ENCODE assay signal across 8 cellular contexts in the genomic region with DNA sequence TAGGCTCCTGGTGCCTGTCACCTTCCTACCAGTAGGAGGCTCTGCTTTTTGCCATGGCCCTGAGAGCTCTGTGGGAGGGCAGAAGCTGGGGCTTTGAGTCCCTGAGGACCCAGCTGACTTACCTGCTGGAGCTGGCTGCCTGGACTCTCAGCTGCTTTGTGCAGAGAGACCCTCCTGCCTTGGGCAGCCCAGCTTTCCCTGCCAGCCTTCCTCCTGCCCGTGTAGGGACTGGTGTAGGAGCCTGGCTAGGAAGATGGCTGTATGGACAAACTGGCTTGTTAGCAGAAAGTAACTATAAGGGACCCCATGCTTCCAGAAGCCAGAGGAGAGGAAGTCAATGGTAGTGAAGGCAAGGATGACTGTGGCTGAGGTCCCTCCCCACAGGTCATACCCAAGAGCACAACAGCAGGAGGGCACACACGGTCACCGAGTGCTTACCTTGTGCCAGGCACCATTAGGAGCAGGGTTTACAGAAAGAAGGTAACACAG. TPM values are rescaled to one million over a fixed set of nuclear protein-coding genes. Genes with fewer than 3 reads are reported as not detected.
A peak's percentile ranks its signal among the peaks of the same experiment; 100 is the strongest.
DNase-seq lines count a peak whose midpoint lies in the region; ATAC-seq and TF ChIP-seq lines count a peak whose summit lies in the region.

No MANE protein-coding gene starts in this region.

- H3K9me3 Mint-ChIP-seq in CD8-positive, alpha-beta T cell: no peaks in the 10 kb centered on the region
- no peaks in the 10 kb centered on the region for H3K9me3 Mint-ChIP-seq in activated T-cell treated with anti-CD3 and anti-CD28 coated beads, Interleukin-2, amount 50 U/mL, for 72 hours

- no peaks in the 10 kb centered on the region for H3K27me3 Mint-ChIP-seq in CD8-positive, alpha-beta T cell (ENCODE audit: low read depth)
- H3K27me3 Mint-ChIP-seq in activated T-cell treated with anti-CD3 and anti-CD28 coated beads, Interleukin-2, amount 50 U/mL, for 72 hours (ENCODE audit: low read depth): peaks cover 27% of the 10 kb centered on the region

- WGBS in right cardiac atrium: 77% methylated on average over 3 of the region's 3 CpGs

- no peak overlapping the region for H3K4me3 Mint-ChIP-seq in CD8-positive, alpha-beta T cell
- H3K4me3 Mint-ChIP-seq in activated T-cell treated with anti-CD3 and anti-CD28 coated beads, Interleukin-2, amount 50 U/mL, for 72 hours: no peak overlapping the region

- no peak overlapping the region for H3K27ac ChIP-seq in CD8-positive, alpha-beta T cell (ENCODE audit: low read depth, low read length)
- H3K27ac ChIP-seq in right cardiac atrium (ENCODE audit: low read length) (no peak overlapping the region), temporal lobe (ENCODE audit: low read depth, low read length) (peak overlapping the region; percentile 27)

- H3K4me3 ChIP-seq in CD8-positive, alpha-beta T cell (ENCODE audit: low read depth, low read length): no peak overlapping the region
- H3K4me3 ChIP-seq in right cardiac atrium (ENCODE audit: low read length): no peak overlapping the region

- peak overlapping the region; percentile 80 for H3K27ac Mint-ChIP-seq in CD8-positive, alpha-beta T cell
- no peak overlapping the region for H3K27ac Mint-ChIP-seq in activated T-cell treated with anti-CD3 and anti-CD28 coated beads, Interleukin-2, amount 50 U/mL, for 72 hours

- no peaks in the 10 kb centered on the region for H3K9me3 ChIP-seq in CD8-positive, alpha-beta T cell (ENCODE audit: low read length)
- no peaks in the 10 kb centered on the region for H3K9me3 ChIP-seq in right cardiac atrium (ENCODE audit: control insufficient read depth, low read length)

- peaks cover 20% of the 10 kb centered on the region for H3K4me1 Mint-ChIP-seq in CD8-positive, alpha-beta T cell (ENCODE audit: low read depth)
- peaks cover 19% of the 10 kb centered on the region for H3K4me1 Mint-ChIP-seq in activated T-cell treated with anti-CD3 and anti-CD28 coated beads, Interleukin-2, amount 50 U/mL, for 72 hours (ENCODE audit: low read depth)

- peak; percentile 77 for ATAC-seq in CD8-positive, alpha-beta T cell
- peak; percentile 50 for ATAC-seq in GM19395 (IDR thresholded peaks at IDR 0.05; ENCODE audit: unreplicated experiment)
- ATAC-seq in activated T-cell treated with anti-CD3 and anti-CD28 coated beads, Interleukin-2, amount 50 U/mL, for 72 hours (replicated peaks in 1 of 2): peak; percentile 63 to 69
- peak; percentile 26 to 44 for ATAC-seq in right cardiac atrium
- ATAC-seq in HG02970 (IDR thresholded peaks at IDR 0.05; ENCODE audit: low FRiP score, unreplicated experiment): no peak

- peaks cover 36% of the 10 kb centered on the region for H3K36me3 ChIP-seq in CD8-positive, alpha-beta T cell (ENCODE audit: insufficient read depth, low read length)

- intact Hi-C loops in CD8-positive, alpha-beta T cell (cut with DNase I, micrococcal nuclease): no loop called here
- intact Hi-C loops in right cardiac atrium (cut with DNase I): no loop called here

- peaks cover 20% of the 10 kb centered on the region for H3K4me1 ChIP-seq in CD8-positive, alpha-beta T cell (ENCODE audit: insufficient read depth, low read length)
- H3K4me1 ChIP-seq in right cardiac atrium (ENCODE audit: control insufficient read depth, insufficient read depth, low read length): peaks cover 5% of the 10 kb centered on the region

- peak in 3 of 7 experiments; percentile 21 to 52 (median 25) for DNase-seq in CD8-positive, alpha-beta T cell
- DNase-seq in NCI-H1105 (lab: John Stamatoyannopoulos, UW): peak; percentile 36
- peak; percentile 37 to 48 for DNase-seq in activated T-cell treated with anti-CD3 and anti-CD28 coated beads, Interleukin-2, amount 50 U/mL, for 72 hours
- DNase-seq in right cardiac atrium: no peak
- no peak for DNase-seq in COLO829 (ENCODE audit: low spot score)

- peaks cover 46% of the 10 kb centered on the region for H3K36me3 Mint-ChIP-seq in CD8-positive, alpha-beta T cell
- H3K36me3 Mint-ChIP-seq in activated T-cell treated with anti-CD3 and anti-CD28 coated beads, Interleukin-2, amount 50 U/mL, for 72 hours (ENCODE audit: insufficient read depth in 2 of 2): peaks cover 1 to 15% of the 10 kb centered on the region in 2 donors

- POLR2A ChIA-PET in CD8-positive, alpha-beta T cell (lab: Charles Lee): interaction anchor here (0.8 to 1.4 kb wide), 2 partner anchors 14 to 43 kb away, joined by 3 read pairs; a partner anchor contains a TSS

- no peaks in the 10 kb centered on the region for H3K27me3 ChIP-seq in CD8-positive, alpha-beta T cell (ENCODE audit: insufficient read depth, low read length)
- H3K27me3 ChIP-seq in right cardiac atrium (ENCODE audit: control insufficient read depth, insufficient read depth): no peaks in the 10 kb centered on the region

- CTCF ChIA-PET in CD8-positive, alpha-beta T cell (lab: Charles Lee): interaction anchor here (0.6 to 2.4 kb wide), 8 partner anchors 9 to 252 kb away, joined by 3 to 6 read pairs (median 4); a partner anchor contains a TSS

- peak; percentile 37 for TF ChIP-seq CTCF in CD8-positive, alpha-beta T cell (IDR thresholded peaks at IDR 0.05)

RNA-seq across cellular contexts. Expression of a gene that starts 9.7 kb away (rescaled TPM):
- 1 to 10 TPM; 3.8 TPM for total RNA-seq in CD8-positive, alpha-beta T cell
- total RNA-seq in activated T-cell treated with anti-CD3 and anti-CD28 coated beads, Interleukin-2, amount 50 U/mL, for 72 hours: 1 to 10 TPM; 2.5 to 3.1 TPM
- total RNA-seq in right cardiac atrium: 10 to 100 TPM; 19.1 to 33.2 (median 28.4) TPM
- polyA plus RNA-seq in right cardiac atrium: 16.0 TPM
- 46.5 TPM for total RNA-seq in temporal lobe

RNA-seq across cellular contexts. Expression of a gene that starts 25.9 kb away (rescaled TPM):
- total RNA-seq in CD8-positive, alpha-beta T cell: 100 to 1,000 TPM; 113 to 118 TPM
- 100 to 1,000 TPM; 413 to 456 TPM for total RNA-seq in activated T-cell treated with anti-CD3 and anti-CD28 coated beads, Interleukin-2, amount 50 U/mL, for 72 hours
- total RNA-seq in right cardiac atrium: 100 to 1,000 TPM; 123 to 146 (median 135) TPM
- 84.5 TPM for polyA plus RNA-seq in right cardiac atrium
- total RNA-seq in temporal lobe: 109 TPM

RNA-seq across cellular contexts. Expression of a gene that starts 43.3 kb away (rescaled TPM):
- not detected for total RNA-seq in CD8-positive, alpha-beta T cell
- 10 to 100 TPM; 17.5 to 18.3 TPM for total RNA-seq in activated T-cell treated with anti-CD3 and anti-CD28 coated beads, Interleukin-2, amount 50 U/mL, for 72 hours
- total RNA-seq in right cardiac atrium (1 to 10 TPM; 1.6 to 4.6 (median 2.3) TPM), temporal lobe (6.9 TPM)
- 2.8 TPM for polyA plus RNA-seq in right cardiac atrium

Comparison
In these comparisons a context has a peak if more than half of its experiments do, and no peak if none do; other contexts are left out.
1. DNase-seq: peak in NCI-H1105 (single experiment) and activated T-cell treated with anti-CD3 and anti-CD28 coated beads, Interleukin-2, amount 50 U/mL, for 72 hours (2 of 2); none in right cardiac atrium (0 of 3) and COLO829 (single experiment).